In the genomic region with DNA sequence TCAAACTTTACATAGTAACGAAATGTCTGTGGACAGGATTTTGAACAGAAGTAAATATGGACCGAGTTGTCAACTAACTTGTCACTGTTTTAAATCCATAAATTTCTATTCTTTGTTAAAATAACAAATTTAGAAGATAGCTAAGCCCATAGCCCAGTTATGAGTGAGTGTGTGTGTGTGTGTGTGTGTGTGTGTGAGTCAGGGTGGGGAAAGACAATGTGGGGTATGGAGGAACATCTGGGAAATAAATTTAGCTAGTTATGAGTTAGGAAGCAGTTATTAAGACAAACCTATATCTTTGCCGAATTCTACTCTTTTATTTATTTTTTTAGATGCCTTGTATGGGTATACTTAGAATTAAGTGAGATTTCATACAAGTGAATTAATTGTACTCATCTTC, we compare ENCODE assay signal across 31 cellular contexts. TPM values are rescaled to one million over a fixed set of nuclear protein-coding genes. Genes with fewer than 3 reads are reported as not detected.
"Had no signal": no experiment of that assay in that cellular context is flagged by ENCODE, and none has a peak within 500 bp of the region (broad histone marks: within the 10 kb centered on the region; RNA-seq: fewer than 3 reads in every experiment).

No MANE protein-coding gene starts in this region.

- H3K9me3 Mint-ChIP-seq: activated CD8-positive, alpha-beta T cell treated with anti-CD3 and anti-CD28 coated beads for 36 hours; activated naive CD8-positive, alpha-beta T cell treated with anti-CD3 and anti-CD28 coated beads for 36 hours; central memory CD8-positive, alpha-beta T cell had no signal

- H3K4me2 ChIP-seq: PC-9 had no signal

- ATAC-seq: activated CD8-positive, alpha-beta T cell treated with anti-CD3 and anti-CD28 coated beads for 36 hours; activated T-cell treated with anti-CD3 and anti-CD28 coated beads, Interleukin-2, amount 50 U/mL, for 72 hours; activated T-helper 17 cell treated with anti-CD3 and anti-CD28 coated beads, Interleukin-2, amount 50 U/mL, for 72 hours had no signal

- H3K27ac Mint-ChIP-seq: activated CD4-positive, alpha-beta T cell treated with anti-CD3 and anti-CD28 coated beads, Interleukin-2, amount 10 ng/mL, durations not matched to agents 24 days and 14 days; activated CD8-positive, alpha-beta T cell treated with anti-CD3 and anti-CD28 coated beads for 36 hours; activated naive CD8-positive, alpha-beta T cell treated with anti-CD3 and anti-CD28 coated beads for 36 hours; activated T-cell treated with anti-CD3 and anti-CD28 coated beads, Interleukin-2, amount 50 U/mL, for 72 hours; activated T-helper 17 cell treated with anti-CD3 and anti-CD28 coated beads, Interleukin-2, amount 50 U/mL, for 72 hours had no signal

- H3K27me3 ChIP-seq: cardiac muscle cell had no signal

- H3K4me3 Mint-ChIP-seq: activated CD4-positive, alpha-beta T cell treated with anti-CD3 and anti-CD28 coated beads, Interleukin-2, amount 10 ng/mL, durations not matched to agents 24 days and 14 days; activated CD8-positive, alpha-beta T cell treated with anti-CD3 and anti-CD28 coated beads for 36 hours; activated naive CD8-positive, alpha-beta T cell treated with anti-CD3 and anti-CD28 coated beads for 36 hours; activated T-cell treated with anti-CD3 and anti-CD28 coated beads, Interleukin-2, amount 50 U/mL, for 72 hours; activated T-helper 17 cell treated with anti-CD3 and anti-CD28 coated beads, Interleukin-2, amount 50 U/mL, for 72 hours; central memory CD8-positive, alpha-beta T cell had no signal

- H3K36me3 Mint-ChIP-seq: activated naive CD8-positive, alpha-beta T cell treated with anti-CD3 and anti-CD28 coated beads for 36 hours had no signal

- H2AFZ ChIP-seq: PC-9 had no signal

- DNase-seq: activated CD4-positive, alpha-beta T cell treated with anti-CD3 and anti-CD28 coated beads, Interleukin-2, amount 10 ng/mL, durations not matched to agents 24 days and 14 days; activated CD4-positive, alpha-beta T cell treated with anti-CD3 and anti-CD28 coated beads, Interleukin-2, amount 50 U/mL, for 4 hours; activated CD8-positive, alpha-beta T cell treated with anti-CD3 and anti-CD28 coated beads for 36 hours; activated effector memory CD4-positive, alpha-beta T cell treated with anti-CD3 and anti-CD28 coated beads, Interleukin-2, amount 50 U/mL, for 16 hours; activated naive CD4-positive, alpha-beta T cell; activated naive CD4-positive, alpha-beta T cell treated with anti-CD3 and anti-CD28 coated beads, Interleukin-2, amount 50 U/mL, for 16 hours; activated naive CD8-positive, alpha-beta T cell treated with anti-CD3 and anti-CD28 coated beads for 36 hours; activated T-cell treated with anti-CD3 and anti-CD28 coated beads, Interleukin-2, amount 50 U/mL, for 1 hour; activated T-cell treated with anti-CD3 and anti-CD28 coated beads, Interleukin-2, amount 50 U/mL, for 72 hours; amniotic stem cell; aorta; KG1; MM.1S; MV-4-11; NCI-H1092; NCI-H1417; NCI-H146; NCI-H187; NCI-H2081; NCI-H226; NCI-H446 treated with DMSO at 0.1 percent for 48 hours; NCI-H524 treated with DMSO at 0.1 percent for 48 hours; NK-92 treated with Interleukin-12 subunit alpha and Interleukin-12 subunit beta, amount 100 ng/mL, for 24 hours; PC-9; Right ventricle myocardium superior had no signal

- H3K4me1 Mint-ChIP-seq: activated CD4-positive, alpha-beta T cell treated with anti-CD3 and anti-CD28 coated beads, Interleukin-2, amount 10 ng/mL, durations not matched to agents 24 days and 14 days; activated naive CD8-positive, alpha-beta T cell treated with anti-CD3 and anti-CD28 coated beads for 36 hours; activated T-helper 17 cell treated with anti-CD3 and anti-CD28 coated beads, Interleukin-2, amount 50 U/mL, for 72 hours; central memory CD8-positive, alpha-beta T cell had no signal

- H3K27me3 Mint-ChIP-seq: activated naive CD8-positive, alpha-beta T cell treated with anti-CD3 and anti-CD28 coated beads for 36 hours; activated T-helper 17 cell treated with anti-CD3 and anti-CD28 coated beads, Interleukin-2, amount 50 U/mL, for 72 hours had no signal

- H3K27ac ChIP-seq: cardiac muscle cell, PC-9, RWPE1 had no signal

- H3K36me3 ChIP-seq: cardiac muscle cell had no signal

- H3K4me3 ChIP-seq: cardiac muscle cell, PC-9 had no signal

RNA-seq across cellular contexts. Expression of gene TPBG, which starts 9.0 kb away (rescaled TPM):
- total RNA-seq: activated CD4-positive, alpha-beta T cell treated with anti-CD3 and anti-CD28 coated beads, Interleukin-2, amount 10 ng/mL, durations not matched to agents 24 days and 14 days; activated CD8-positive, alpha-beta T cell treated with anti-CD3 and anti-CD28 coated beads for 36 hours; activated naive CD8-positive, alpha-beta T cell treated with anti-CD3 and anti-CD28 coated beads for 36 hours; T-helper 1 cell treated with Interleukin-12 subunit alpha and Interleukin-12 subunit beta and Interleukin-4 antibody, amounts not matched to agents 30 ng/mL and 1 ng/mL, for 36 hours; T-helper 2 cell treated with Interferon-gamma antibody and Interleukin-4, amounts not matched to agents 100 ng/mL and 5 ng/mL, for 36 hours had no signal
